ENCODE assay signal across 7 cellular contexts in the genomic region with DNA sequence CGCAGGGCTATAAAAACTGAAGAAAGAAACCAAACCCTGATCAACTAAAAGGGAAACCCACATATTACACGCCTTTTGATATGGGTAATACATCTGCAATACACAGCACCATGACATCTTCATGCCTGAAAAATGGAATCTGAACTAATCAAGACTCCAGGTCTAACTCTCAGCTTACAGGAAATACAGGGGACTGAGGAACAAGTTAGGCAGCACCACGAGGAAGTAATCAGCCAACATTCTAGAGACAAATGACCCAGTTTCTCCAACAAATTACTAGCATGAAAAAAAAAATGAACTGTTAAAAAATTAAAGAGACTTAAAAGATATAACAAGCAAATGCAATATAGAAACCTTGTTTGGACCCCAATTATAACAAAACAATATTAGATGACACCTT.
"Had no signal": no experiment of that assay in that cellular context is flagged by ENCODE, and none has a peak within 500 bp of the region (broad histone marks: within the 10 kb centered on the region; RNA-seq: fewer than 3 reads in every experiment).

No MANE protein-coding gene starts in this region.

- FAIRE-seq: G401.6, GM12878, GM12891, GM12892, GM18507 had no signal

- ATAC-seq: GM12878 had no signal

- DNase-seq: GDM1, GF-D8 had no signal

- H3K4me3 ChIP-seq: GM12878 had no signal
